11 cellular contexts compared by ENCODE assay signal in genomic region chr7:43785425-43785824, GRCh38. TPM values are rescaled to one million over a fixed set of nuclear protein-coding genes. Genes with fewer than 3 reads are reported as not detected.
DNase-seq lines count a peak whose midpoint lies in the region; ATAC-seq, FAIRE-seq and TF ChIP-seq lines count a peak whose summit lies in the region.
"Had no signal": no experiment of that assay in that cellular context is flagged by ENCODE, and none has a peak within 500 bp of the region (broad histone marks: within the 10 kb centered on the region; RNA-seq: fewer than 3 reads in every experiment).

No MANE protein-coding gene starts in this region.

- no peaks in the 10 kb centered on the region for H4K20me1 ChIP-seq in SK-N-SH (ENCODE audit: insufficient read depth)

- peak; percentile 68 to 87; a peak in 2 of 4 replicates for TF ChIP-seq EP300 in SK-N-SH (IDR thresholded peaks at IDR 0.05; ENCODE audit: borderline replicate concordance in 1 of 2, low read depth in 1 of 2, low read length in 1 of 2)

- TF ChIP-seq CTCF in SK-N-SH (IDR thresholded peaks at IDR 0.05) (no peak), foreskin fibroblast (IDR thresholded peaks at IDR 0.05; ENCODE audit: low read depth, low read length) (no peak), pancreas (IDR thresholded peaks at IDR 0.05) (no peak)

- H3K27ac ChIP-seq in SK-N-SH (ENCODE audit: low read depth in 2 of 2, low read length in 1 of 2) (peak overlapping the region; percentile 67 to 77; a peak in 3 of 4 replicates), pancreas (no peak overlapping the region)

- H3F3A ChIP-seq in SK-N-SH (replicated peaks; ENCODE audit: insufficient read depth), result peaks cover 30% of the 10 kb centered on the region

- peak overlapping the region; percentile 51; the same call in 1 of the 2 replicates for H3K4me2 ChIP-seq in SK-N-SH

- no peak overlapping the region for H2AFZ ChIP-seq in SK-N-SH (ENCODE audit: low read depth)

- no peaks in the 10 kb centered on the region for H3K9me2 ChIP-seq in SK-N-SH

- no peak overlapping the region for H3K27ac Mint-ChIP-seq in activated CD4-positive, alpha-beta T cell treated with anti-CD3 and anti-CD28 coated beads, Interleukin-2, amount 10 ng/mL, durations not matched to agents 24 days and 14 days

- CTCF ChIA-PET in SK-N-SH (lab: Yijun Ruan, JAX), result interaction anchor here (1.0 to 1.8 kb wide), 3 partner anchors 22 to 53 kb away, joined by 3 to 6 read pairs (median 6); no protein-coding TSS in a partner anchor

- WGBS in SK-N-SH (ENCODE audit: low lambda C conversion rate), result 15% methylated on average over 2 of the region's 2 CpGs
- 81 to 85% methylated on average over 2 of the region's 2 CpGs for WGBS in pancreas, 2 donors

- peak overlapping the region; percentile 19; the same call in 1 of the 2 replicates for H3K9ac ChIP-seq in SK-N-SH

- H3K9me3 ChIP-seq in SK-N-SH (no peaks in the 10 kb centered on the region), pancreas (no peaks in the 10 kb centered on the region)
- H3K9me3 ChIP-seq: colonic mucosa had no signal

- peaks cover 7 to 10% of the 10 kb centered on the region in 2 experiments for H3K36me3 ChIP-seq in SK-N-SH (replicated peaks in 1 of 2; ENCODE audit: control insufficient read depth in 1 of 2, insufficient read depth in 2 of 2, low read length in 1 of 2)
- H3K36me3 ChIP-seq in pancreas, result no peaks in the 10 kb centered on the region
- H3K36me3 ChIP-seq: colonic mucosa had no signal

- peaks cover 19% of the 10 kb centered on the region for H3K36me3 Mint-ChIP-seq in activated CD4-positive, alpha-beta T cell treated with anti-CD3 and anti-CD28 coated beads, Interleukin-2, amount 10 ng/mL, durations not matched to agents 24 days and 14 days (ENCODE audit: low read depth)

- no peaks in the 10 kb centered on the region for H3K27me3 Mint-ChIP-seq in activated CD4-positive, alpha-beta T cell treated with anti-CD3 and anti-CD28 coated beads, Interleukin-2, amount 10 ng/mL, durations not matched to agents 24 days and 14 days

- no peak for TF ChIP-seq RAD21 in SK-N-SH (IDR thresholded peaks at IDR 0.05; ENCODE audit: low read length)

- H3K9me3 Mint-ChIP-seq in activated CD4-positive, alpha-beta T cell treated with anti-CD3 and anti-CD28 coated beads, Interleukin-2, amount 10 ng/mL, durations not matched to agents 24 days and 14 days, result no peaks in the 10 kb centered on the region

- H3K4me1 Mint-ChIP-seq in activated CD4-positive, alpha-beta T cell treated with anti-CD3 and anti-CD28 coated beads, Interleukin-2, amount 10 ng/mL, durations not matched to agents 24 days and 14 days, result peaks cover 12% of the 10 kb centered on the region

- H3K4me3 ChIP-seq in SK-N-SH (ENCODE audit: low read depth in 2 of 2, low read length in 1 of 2), result no peak overlapping the region
- H3K4me3 ChIP-seq in foreskin fibroblast (ENCODE audit: low read depth in 1 of 2, low read length in 2 of 2), result no peak overlapping the region
- H3K4me3 ChIP-seq in pancreas, result no peak overlapping the region
- H3K4me3 ChIP-seq: colonic mucosa had no signal

- peak; percentile 57 for FAIRE-seq in pancreas (lab: Jason Lieb, UNC)

- DNase-seq in EL (peak; percentile 85), SK-N-SH (no peak), foreskin fibroblast (peak; percentile 87 to 94), pancreas (peak in 2 of 6 donors; percentile 21 to 26), NCI-H1092 treated with DMSO at 0.1 percent for 48 hours (lab: John Stamatoyannopoulos, UW) (no peak)
- DNase-seq in stimulated activated naive CD4-positive, alpha-beta T cell treated with Interleukin-2 at 50 U/mL for 16 hours (lab: John Stamatoyannopoulos, UW), result no peak
- DNase-seq in activated CD4-positive, alpha-beta T cell treated with anti-CD3 and anti-CD28 coated beads, Interleukin-2, amount 10 ng/mL, durations not matched to agents 24 days and 14 days, result no peak
- DNase-seq: colonic mucosa, NCI-H1417, SHP77 treated with DMSO at 0.1 percent for 48 hours had no signal

- intact Hi-C loops in pancreas (cut with DNase I), result no loop called here
- intact Hi-C loops in activated CD4-positive, alpha-beta T cell treated with anti-CD3 and anti-CD28 coated beads, Interleukin-2, amount 10 ng/mL, durations not matched to agents 24 days and 14 days (cut with micrococcal nuclease), result no loop called here

- peaks cover 4% of the 10 kb centered on the region; the same call in 1 of the 2 replicates for H3K79me2 ChIP-seq in SK-N-SH (ENCODE audit: insufficient read depth)

- POLR2A ChIA-PET in SK-N-SH (lab: Yijun Ruan, JAX), result no interaction called here

- H3K4me1 ChIP-seq in SK-N-SH (ENCODE audit: control insufficient read depth in 1 of 2, insufficient read depth in 2 of 2, low read depth in 1 of 2, low read length in 1 of 2), result peaks cover 8 to 19% of the 10 kb centered on the region in 2 experiments
- no peaks in the 10 kb centered on the region for H3K4me1 ChIP-seq in pancreas

- H3K4me3 Mint-ChIP-seq in activated CD4-positive, alpha-beta T cell treated with anti-CD3 and anti-CD28 coated beads, Interleukin-2, amount 10 ng/mL, durations not matched to agents 24 days and 14 days, result no peak overlapping the region

- H3K27me3 ChIP-seq in SK-N-SH (ENCODE audit: insufficient read depth) (no peaks in the 10 kb centered on the region), pancreas (no peaks in the 10 kb centered on the region)
- H3K27me3 ChIP-seq: colonic mucosa had no signal

- ATAC-seq in pancreas (peak in 3 of 4 donors; percentile 69 to 76 (median 70)), HG02678 (IDR thresholded peaks at IDR 0.05; ENCODE audit: unreplicated experiment) (no peak)

TF ChIP-seq in SK-N-SH, 30 proteins besides CTCF, POLR2A, EP300 and RAD21 (continues in another document):
- no peak for TF ChIP-seq FOXJ3 (CRISPR knock-in tag; IDR thresholded peaks at IDR 0.05)
- TF ChIP-seq RCOR1 (IDR thresholded peaks at IDR 0.05; ENCODE audit: low read length), result no peak
- TF ChIP-seq MAX (IDR thresholded peaks at IDR 0.05; ENCODE audit: low read depth), result peak; percentile 71
- 0 out of 2 replicates have a peak, but pooled peaks have one; percentile 9 for TF ChIP-seq MEF2A (IDR thresholded peaks at IDR 0.05; ENCODE audit: borderline replicate concordance, low read depth)
- peak; percentile 95 for TF ChIP-seq JUND (IDR thresholded peaks at IDR 0.05)
- TF ChIP-seq NRF1 (IDR thresholded peaks at IDR 0.05; ENCODE audit: low read depth, low read length), result no peak
- TF ChIP-seq ZBTB33 (IDR thresholded peaks at IDR 0.05; ENCODE audit: borderline replicate concordance, low read depth), result peak; percentile 38; the same call in 1 of the 2 replicates
- TF ChIP-seq GABPA (IDR thresholded peaks at IDR 0.05; ENCODE audit: low read depth), result no peak
- TF ChIP-seq POLR2AphosphoS5 (IDR thresholded peaks at IDR 0.05; ENCODE audit: low read depth, low read length), result peak; percentile 96
- TF ChIP-seq YY1 (IDR thresholded peaks at IDR 0.05; ENCODE audit: low read depth), result no peak
- TF ChIP-seq TCF12 (IDR thresholded peaks at IDR 0.05), result peak; percentile 100
- TF ChIP-seq USF1 (IDR thresholded peaks at IDR 0.05; ENCODE audit: borderline replicate concordance, low read depth), result no peak
- no peak for TF ChIP-seq SMC3 (IDR thresholded peaks at IDR 0.05; ENCODE audit: low read depth, low read length)
- TF ChIP-seq FOSL2 (IDR thresholded peaks at IDR 0.05; ENCODE audit: borderline replicate concordance, low read depth), result peak; percentile 93

RNA-seq across cellular contexts. Expression of gene BLVRA, which starts 26.9 kb away (rescaled TPM):
- 111 and 123 TPM in 2 replicates for polyA plus RNA-seq in SK-N-SH (2012; rRNA removed)
- 139 and 156 TPM in 2 replicates for polyA plus RNA-seq in SK-N-SH (2012; cell fraction: cytosol; rRNA removed)
- 51.7 and 55.2 TPM in 2 replicates for polyA plus RNA-seq in SK-N-SH (2012; cell fraction: nucleus; rRNA removed)
- 10 to 100 TPM; 12.4 to 21.3 (median 15.4) TPM for total RNA-seq in pancreas
- 10 to 100 TPM; 19.0 to 31.6 TPM for polyA plus RNA-seq in pancreas
- 39.9 and 43.4 TPM in 2 replicates for total RNA-seq in activated CD4-positive, alpha-beta T cell treated with anti-CD3 and anti-CD28 coated beads, Interleukin-2, amount 10 ng/mL, durations not matched to agents 24 days and 14 days

RNA-seq across cellular contexts. Expression of gene COA1, which starts 56.1 kb away (rescaled TPM):
- polyA plus RNA-seq in SK-N-SH (2012; rRNA removed), result 42.8 and 66.3 TPM in 2 replicates
- polyA plus RNA-seq in SK-N-SH (2012; cell fraction: cytosol; rRNA removed), result 56.6 and 60.1 TPM in 2 replicates
- polyA plus RNA-seq in SK-N-SH (2012; cell fraction: nucleus; rRNA removed), result 90.7 and 145 TPM in 2 replicates
- total RNA-seq in pancreas, result 10 to 100 TPM; 24.6 to 33.2 (median 27.1) TPM
- 10 to 100 TPM; 25.7 to 34.4 TPM for polyA plus RNA-seq in pancreas
- 79.0 and 79.3 TPM in 2 replicates for total RNA-seq in activated CD4-positive, alpha-beta T cell treated with anti-CD3 and anti-CD28 coated beads, Interleukin-2, amount 10 ng/mL, durations not matched to agents 24 days and 14 days

Comparison
In these comparisons a context has a peak if more than half of its experiments do, and no peak if none do; other contexts are left out.
1. DNase-seq: peak in EL (single experiment) and foreskin fibroblast (2 of 2); none in SK-N-SH (single experiment), NCI-H1092 treated with DMSO at 0.1 percent for 48 hours (single experiment), stimulated activated naive CD4-positive, alpha-beta T cell treated with Interleukin-2 at 50 U/mL for 16 hours (single experiment) and activated CD4-positive, alpha-beta T cell treated with anti-CD3 and anti-CD28 coated beads, Interleukin-2, amount 10 ng/mL, durations not matched to agents 24 days and 14 days (single experiment).
2. H3K27ac ChIP-seq: peak in SK-N-SH (2 of 2); none in pancreas (0 of 4).